ENCODE assay signal across 8 cellular contexts in genomic region chr7:2354173-2355078, GRCh38. TPM values are rescaled to one million over a fixed set of nuclear protein-coding genes. Genes with fewer than 3 reads are reported as not detected.
DNase-seq lines count a peak whose midpoint lies in the region; ATAC-seq and TF ChIP-seq lines count a peak whose summit lies in the region.

TSS of gene EIF3B (plus strand) at chr7:2354827. CDS start at chr7:2354922, 95 bp downstream.

- DNase-seq in G401 (ENCODE audit: low spot score) (peak; percentile 89), HAP-1 (ENCODE audit: low spot score in 2 of 2) (peak; percentile 85 to 92), MG63 (peak; percentile 84), SHP77 (lab: John Stamatoyannopoulos, UW) (peak; percentile 96), fibroblast of the conjunctiva (ENCODE audit: low read depth) (peak; percentile 84)
- DNase-seq in activated effector memory CD4-positive, alpha-beta T cell treated with Interleukin-2 at 50 U/mL for 16 hours: peak; percentile 81
- peak; percentile 88 for DNase-seq in stimulated activated naive CD8-positive, alpha-beta T cell treated with anti-CD3 and anti-CD28 coated beads, Interleukin-15, Interleukin-2, amounts not matched to agents 100 U/mL and 50 U/mL, for 24 hours

- peak; percentile 92 for ATAC-seq in stimulated activated naive CD8-positive, alpha-beta T cell treated with anti-CD3 and anti-CD28 coated beads, Interleukin-15, Interleukin-2, amounts not matched to agents 100 U/mL and 50 U/mL, for 24 hours

- peaks cover 17% of the 10 kb centered on the region for H3K4me1 ChIP-seq in HAP-1

- H3K4me1 Mint-ChIP-seq in nephron: peaks cover 16% of the 10 kb centered on the region

- peak within 1 kb of the TSS; percentile 88 to 100 (median 93) for H3K4me3 Mint-ChIP-seq in nephron

- H3K27me3 ChIP-seq in HAP-1 (ENCODE audit: low read depth) (no peaks in the 10 kb centered on the region), MG63 (no peaks in the 10 kb centered on the region)

- H3K9me3 Mint-ChIP-seq in nephron: no peaks in the 10 kb centered on the region

- H3K9me3 ChIP-seq in HAP-1 (no peaks in the 10 kb centered on the region), MG63 (no peaks in the 10 kb centered on the region)

- in situ Hi-C loops in G401 (cut with HindIII; ENCODE audit: low sequenced_read_pairs) (no loop called here), HAP-1 (cut with MboI; ENCODE audit: low sequenced_read_pairs) (no loop called here)

- H3K36me3 Mint-ChIP-seq in nephron (ENCODE audit: low read depth): peaks cover 10% of the 10 kb centered on the region

- peak within 1 kb of the TSS; percentile 100 for H3K27ac Mint-ChIP-seq in nephron

- no peaks in the 10 kb centered on the region for H3K27me3 Mint-ChIP-seq in nephron (ENCODE audit: low read depth)

- TF ChIP-seq CTCF in nephron (IDR thresholded peaks at IDR 0.05; ENCODE audit: unreplicated experiment in 3 of 3): no peak

- H3K4me3 ChIP-seq in HAP-1 (peak within 1 kb of the TSS; percentile 56), MG63 (peak within 1 kb of the TSS; percentile 93)

- H3K36me3 ChIP-seq in HAP-1 (replicated peaks): peaks cover 39% of the 10 kb centered on the region
- H3K36me3 ChIP-seq in MG63: peaks cover 53% of the 10 kb centered on the region

RNA-seq across cellular contexts. Expression of gene EIF3B, which starts in this region (rescaled TPM):
- total RNA-seq in G401 (2014; rRNA removed; shearing (Covaris generic)): 217 and 294 TPM in 2 replicates
- total RNA-seq in MG63 (2014; rRNA removed; shearing (Covaris generic); ENCODE audit: low replicate concordance): 270 and 299 TPM in 2 replicates

Comparison
In these comparisons a context has a peak if more than half of its experiments do, and no peak if none do; other contexts are left out.
1. Peak in every context shown above with its lines: DNase-seq, ATAC-seq and H3K4me3 ChIP-seq.